ENCODE assay signal across 1 cellular context in genomic region chr2:86442642-86443005, GRCh38.
TF ChIP-seq lines count a peak whose summit lies in the region.

No MANE protein-coding gene starts in this region.

TF ChIP-seq in HepG2, 621 proteins besides CTCF, POLR2A, EP300 and RAD21 (continued from another document):
- TF ChIP-seq GPBP1L1 (CRISPR knock-in tag; IDR thresholded peaks at IDR 0.05) (no peak), ZNF10 (CRISPR knock-in tag; IDR thresholded peaks at IDR 0.05; ENCODE audit: borderline replicate concordance, low read depth) (no peak), ZNF501 (CRISPR knock-in tag; IDR thresholded peaks at IDR 0.05) (0 out of 2 replicates have a peak, but pooled peaks have one; percentile 4), ZNF607 (CRISPR knock-in tag; IDR thresholded peaks at IDR 0.05; ENCODE audit: borderline replicate concordance) (no peak), ZNF235 (CRISPR knock-in tag; IDR thresholded peaks at IDR 0.05; ENCODE audit: borderline replicate concordance) (no peak), ZNF687 (CRISPR knock-in tag; IDR thresholded peaks at IDR 0.05) (no peak), KMT2B (CRISPR knock-in tag; IDR thresholded peaks at IDR 0.05) (no peak), ELF4 (CRISPR knock-in tag; IDR thresholded peaks at IDR 0.05; ENCODE audit: borderline replicate concordance) (no peak), ARID2 (CRISPR knock-in tag; IDR thresholded peaks at IDR 0.05; ENCODE audit: borderline replicate concordance) (no peak), ARNTL (CRISPR knock-in tag; IDR thresholded peaks at IDR 0.05) (no peak), ZBTB1 (CRISPR knock-in tag; IDR thresholded peaks at IDR 0.05; ENCODE audit: borderline replicate concordance) (no peak), IRX3 (CRISPR knock-in tag; IDR thresholded peaks at IDR 0.05; ENCODE audit: borderline replicate concordance, low read depth) (no peak), ZMYM4 (CRISPR knock-in tag; IDR thresholded peaks at IDR 0.05) (peak; percentile 44; the same call in 1 of the 2 replicates), PAX8 (CRISPR knock-in tag; IDR thresholded peaks at IDR 0.05; ENCODE audit: borderline replicate concordance) (no peak), YEATS2 (CRISPR knock-in tag; IDR thresholded peaks at IDR 0.05; ENCODE audit: borderline replicate concordance) (no peak), ZSCAN5A (CRISPR knock-in tag; IDR thresholded peaks at IDR 0.05; ENCODE audit: borderline replicate concordance) (no peak), CREB1 (IDR thresholded peaks at IDR 0.05) (no peak), CREB1 (CRISPR knock-in tag; IDR thresholded peaks at IDR 0.05) (peak; percentile 36; the same call in 1 of the 2 replicates), ZNF557 (CRISPR knock-in tag; IDR thresholded peaks at IDR 0.05) (no peak), ZNF576 (CRISPR knock-in tag; IDR thresholded peaks at IDR 0.05) (no peak), NFE2L1 (CRISPR knock-in tag; IDR thresholded peaks at IDR 0.05; ENCODE audit: borderline replicate concordance) (no peak), DMAP1 (CRISPR knock-in tag; IDR thresholded peaks at IDR 0.05) (no peak), MTF1 (CRISPR knock-in tag; IDR thresholded peaks at IDR 0.05) (no peak), ZFX (CRISPR knock-in tag; IDR thresholded peaks at IDR 0.05; ENCODE audit: low read depth) (no peak), MAF1 (CRISPR knock-in tag; IDR thresholded peaks at IDR 0.05; ENCODE audit: borderline replicate concordance) (no peak), ZNF335 (CRISPR knock-in tag; IDR thresholded peaks at IDR 0.05) (0 out of 2 replicates have a peak, but pooled peaks have one; percentile 5), ZNF83 (CRISPR knock-in tag; IDR thresholded peaks at IDR 0.05; ENCODE audit: borderline replicate concordance) (no peak), CENPBD1 (CRISPR knock-in tag; IDR thresholded peaks at IDR 0.05; ENCODE audit: borderline replicate concordance, low read depth) (no peak), BORCS8-MEF2B (CRISPR knock-in tag; IDR thresholded peaks at IDR 0.05) (no peak), SOX5 (CRISPR knock-in tag; IDR thresholded peaks at IDR 0.05; ENCODE audit: borderline replicate concordance) (no peak), NFATC3 (CRISPR knock-in tag; IDR thresholded peaks at IDR 0.05) (no peak), ZNF205 (CRISPR knock-in tag; IDR thresholded peaks at IDR 0.05) (no peak)
- TF ChIP-seq, protein P1, sequence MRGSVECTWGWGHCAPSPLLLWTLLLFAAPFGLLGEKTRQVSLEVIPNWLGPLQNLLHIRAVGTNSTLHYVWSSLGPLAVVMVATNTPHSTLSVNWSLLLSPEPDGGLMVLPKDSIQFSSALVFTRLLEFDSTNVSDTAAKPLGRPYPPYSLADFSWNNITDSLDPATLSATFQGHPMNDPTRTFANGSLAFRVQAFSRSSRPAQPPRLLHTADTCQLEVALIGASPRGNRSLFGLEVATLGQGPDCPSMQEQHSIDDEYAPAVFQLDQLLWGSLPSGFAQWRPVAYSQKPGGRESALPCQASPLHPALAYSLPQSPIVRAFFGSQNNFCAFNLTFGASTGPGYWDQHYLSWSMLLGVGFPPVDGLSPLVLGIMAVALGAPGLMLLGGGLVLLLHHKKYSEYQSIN (CRISPR knock-in tag; IDR thresholded peaks at IDR 0.05; ENCODE audit: borderline replicate concordance) = no peak
- TF ChIP-seq, protein P2, sequence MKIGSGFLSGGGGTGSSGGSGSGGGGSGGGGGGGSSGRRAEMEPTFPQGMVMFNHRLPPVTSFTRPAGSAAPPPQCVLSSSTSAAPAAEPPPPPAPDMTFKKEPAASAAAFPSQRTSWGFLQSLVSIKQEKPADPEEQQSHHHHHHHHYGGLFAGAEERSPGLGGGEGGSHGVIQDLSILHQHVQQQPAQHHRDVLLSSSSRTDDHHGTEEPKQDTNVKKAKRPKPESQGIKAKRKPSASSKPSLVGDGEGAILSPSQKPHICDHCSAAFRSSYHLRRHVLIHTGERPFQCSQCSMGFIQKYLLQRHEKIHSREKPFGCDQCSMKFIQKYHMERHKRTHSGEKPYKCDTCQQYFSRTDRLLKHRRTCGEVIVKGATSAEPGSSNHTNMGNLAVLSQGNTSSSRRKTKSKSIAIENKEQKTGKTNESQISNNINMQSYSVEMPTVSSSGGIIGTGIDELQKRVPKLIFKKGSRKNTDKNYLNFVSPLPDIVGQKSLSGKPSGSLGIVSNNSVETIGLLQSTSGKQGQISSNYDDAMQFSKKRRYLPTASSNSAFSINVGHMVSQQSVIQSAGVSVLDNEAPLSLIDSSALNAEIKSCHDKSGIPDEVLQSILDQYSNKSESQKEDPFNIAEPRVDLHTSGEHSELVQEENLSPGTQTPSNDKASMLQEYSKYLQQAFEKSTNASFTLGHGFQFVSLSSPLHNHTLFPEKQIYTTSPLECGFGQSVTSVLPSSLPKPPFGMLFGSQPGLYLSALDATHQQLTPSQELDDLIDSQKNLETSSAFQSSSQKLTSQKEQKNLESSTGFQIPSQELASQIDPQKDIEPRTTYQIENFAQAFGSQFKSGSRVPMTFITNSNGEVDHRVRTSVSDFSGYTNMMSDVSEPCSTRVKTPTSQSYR (CRISPR knock-in tag; IDR thresholded peaks at IDR 0.05; ENCODE audit: borderline replicate concordance) = no peak
- TF ChIP-seq, protein P3, sequence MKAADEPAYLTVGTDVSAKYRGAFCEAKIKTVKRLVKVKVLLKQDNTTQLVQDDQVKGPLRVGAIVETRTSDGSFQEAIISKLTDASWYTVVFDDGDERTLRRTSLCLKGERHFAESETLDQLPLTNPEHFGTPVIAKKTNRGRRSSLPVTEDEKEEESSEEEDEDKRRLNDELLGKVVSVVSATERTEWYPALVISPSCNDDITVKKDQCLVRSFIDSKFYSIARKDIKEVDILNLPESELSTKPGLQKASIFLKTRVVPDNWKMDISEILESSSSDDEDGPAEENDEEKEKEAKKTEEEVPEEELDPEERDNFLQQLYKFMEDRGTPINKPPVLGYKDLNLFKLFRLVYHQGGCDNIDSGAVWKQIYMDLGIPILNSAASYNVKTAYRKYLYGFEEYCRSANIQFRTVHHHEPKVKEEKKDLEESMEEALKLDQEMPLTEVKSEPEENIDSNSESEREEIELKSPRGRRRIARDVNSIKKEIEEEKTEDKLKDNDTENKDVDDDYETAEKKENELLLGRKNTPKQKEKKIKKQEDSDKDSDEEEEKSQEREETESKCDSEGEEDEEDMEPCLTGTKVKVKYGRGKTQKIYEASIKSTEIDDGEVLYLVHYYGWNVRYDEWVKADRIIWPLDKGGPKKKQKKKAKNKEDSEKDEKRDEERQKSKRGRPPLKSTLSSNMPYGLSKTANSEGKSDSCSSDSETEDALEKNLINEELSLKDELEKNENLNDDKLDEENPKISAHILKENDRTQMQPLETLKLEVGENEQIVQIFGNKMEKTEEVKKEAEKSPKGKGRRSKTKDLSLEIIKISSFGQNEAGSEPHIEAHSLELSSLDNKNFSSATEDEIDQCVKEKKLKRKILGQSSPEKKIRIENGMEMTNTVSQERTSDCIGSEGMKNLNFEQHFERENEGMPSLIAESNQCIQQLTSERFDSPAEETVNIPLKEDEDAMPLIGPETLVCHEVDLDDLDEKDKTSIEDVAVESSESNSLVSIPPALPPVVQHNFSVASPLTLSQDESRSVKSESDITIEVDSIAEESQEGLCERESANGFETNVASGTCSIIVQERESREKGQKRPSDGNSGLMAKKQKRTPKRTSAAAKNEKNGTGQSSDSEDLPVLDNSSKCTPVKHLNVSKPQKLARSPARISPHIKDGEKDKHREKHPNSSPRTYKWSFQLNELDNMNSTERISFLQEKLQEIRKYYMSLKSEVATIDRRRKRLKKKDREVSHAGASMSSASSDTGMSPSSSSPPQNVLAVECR (CRISPR knock-in tag; IDR thresholded peaks at IDR 0.05; ENCODE audit: borderline replicate concordance) = no peak
- TF ChIP-seq, protein P4, sequence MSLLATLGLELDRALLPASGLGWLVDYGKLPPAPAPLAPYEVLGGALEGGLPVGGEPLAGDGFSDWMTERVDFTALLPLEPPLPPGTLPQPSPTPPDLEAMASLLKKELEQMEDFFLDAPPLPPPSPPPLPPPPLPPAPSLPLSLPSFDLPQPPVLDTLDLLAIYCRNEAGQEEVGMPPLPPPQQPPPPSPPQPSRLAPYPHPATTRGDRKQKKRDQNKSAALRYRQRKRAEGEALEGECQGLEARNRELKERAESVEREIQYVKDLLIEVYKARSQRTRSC (CRISPR knock-in tag; IDR thresholded peaks at IDR 0.05; ENCODE audit: low read depth) = no peak
- TF ChIP-seq, protein P5, sequence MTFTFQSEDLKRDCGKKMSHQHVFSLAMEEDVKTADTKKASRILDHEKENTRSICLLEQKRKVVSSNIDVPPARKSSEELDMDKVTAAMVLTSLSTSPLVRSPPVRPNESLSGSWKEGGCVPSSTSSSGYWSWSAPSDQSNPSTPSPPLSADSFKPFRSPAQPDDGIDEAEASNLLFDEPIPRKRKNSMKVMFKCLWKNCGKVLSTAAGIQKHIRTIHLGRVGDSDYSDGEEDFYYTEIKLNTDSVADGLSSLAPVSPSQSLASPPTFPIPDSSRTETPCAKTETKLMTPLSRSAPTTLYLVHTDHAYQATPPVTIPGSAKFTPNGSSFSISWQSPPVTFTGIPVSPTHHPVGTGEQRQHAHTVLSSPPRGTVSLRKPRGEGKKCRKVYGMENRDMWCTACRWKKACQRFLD (CRISPR knock-in tag; IDR thresholded peaks at IDR 0.05; ENCODE audit: borderline replicate concordance) = no peak
